In genomic region chr11:104306862-104307474, GRCh38 we compare ENCODE assay signal across 27 cellular contexts.
"Had no signal": no experiment of that assay in that cellular context is flagged by ENCODE, and none has a peak within 500 bp of the region (broad histone marks: within the 10 kb centered on the region; RNA-seq: fewer than 3 reads in every experiment).

No MANE protein-coding gene starts in this region.

- H3K4me3 ChIP-seq: neural progenitor cell, ovary, psoas muscle, right lobe of liver, sigmoid colon, stomach, thoracic aorta, thyroid gland, tibial nerve, upper lobe of left lung, vagina had no signal

- DNase-seq: occipital lobe; ovary; posterior cingulate gyrus; psoas muscle; right cardiac atrium; right lobe of liver; sigmoid colon; small intestine; stimulated activated CD4-positive, alpha-beta T cell treated with anti-CD3 and anti-CD28 coated beads, Interleukin-15, amount 100 ng/mL, for 24 hours; stimulated activated CD4-positive, alpha-beta T cell treated with anti-CD3 and anti-CD28 coated beads, Interleukin-2, amount 100 ng/mL, for 24 hours; stimulated activated CD4-positive, alpha-beta T cell treated with anti-CD3 and anti-CD28 coated beads, Interleukin-2, amount 100 ng/mL, for 48 hours; stimulated activated CD4-positive, alpha-beta T cell treated with anti-CD3 and anti-CD28 coated beads, Interleukin-4, amount 100 ng/mL, for 24 hours; stimulated activated naive B cell treated with anti-CD40 and anti-IgM and Interleukin-4, amounts not matched to agents 10 μg/mL and 1 μg/mL and 100 μg/mL, for 72 hours; stimulated activated naive CD4-positive, alpha-beta T cell treated with Interleukin-2 at 50 U/mL for 16 hours; stomach; thyroid gland; trophoblast cell; upper lobe of left lung had no signal

- H3K9ac ChIP-seq: neural progenitor cell, parathyroid adenoma had no signal

- H3K9me3 ChIP-seq: ovary, psoas muscle, right lobe of liver, sigmoid colon, stomach, thoracic aorta, thyroid gland, tibial nerve, upper lobe of left lung, vagina had no signal

- H3K36me3 Mint-ChIP-seq: neural progenitor cell; stimulated activated effector memory CD8-positive, alpha-beta T cell treated with anti-CD3 and anti-CD28 coated beads, Interleukin-12 subunit alpha, Interleukin-12 subunit beta, amount 100 ng/mL, for 72 hours; stimulated activated naive B cell treated with anti-CD40 and anti-IgM and Interleukin-4, amounts not matched to agents 10 μg/mL and 1 μg/mL and 100 μg/mL, for 72 hours had no signal

- ATAC-seq: psoas muscle; right cardiac atrium; right lobe of liver; stimulated activated effector memory CD8-positive, alpha-beta T cell treated with anti-CD3 and anti-CD28 coated beads, Interleukin-12 subunit alpha, Interleukin-12 subunit beta, amount 100 ng/mL, for 72 hours; stimulated activated naive B cell treated with anti-CD40 and anti-IgM and Interleukin-4, amounts not matched to agents 10 μg/mL and 1 μg/mL and 100 μg/mL, for 72 hours had no signal

- H3K9me3 Mint-ChIP-seq: nephron; neural progenitor cell; stimulated activated effector memory CD8-positive, alpha-beta T cell treated with anti-CD3 and anti-CD28 coated beads, Interleukin-12 subunit alpha, Interleukin-12 subunit beta, amount 100 ng/mL, for 72 hours; stimulated activated naive B cell treated with anti-CD40 and anti-IgM and Interleukin-4, amounts not matched to agents 10 μg/mL and 1 μg/mL and 100 μg/mL, for 72 hours; stimulated activated naive CD8-positive, alpha-beta T cell treated with anti-CD3 and anti-CD28 coated beads, Interleukin-15, Interleukin-2, amounts not matched to agents 100 ng/mL and 50 ng/mL, for 24 hours had no signal

- H3K27me3 ChIP-seq: neural progenitor cell, ovary, right lobe of liver, sigmoid colon, stomach, thyroid gland, tibial nerve, upper lobe of left lung, vagina had no signal

- H3K27ac ChIP-seq: neural progenitor cell, ovary, parathyroid adenoma, psoas muscle, right lobe of liver, sigmoid colon, stomach, thoracic aorta, thyroid gland, tibial nerve, upper lobe of left lung, vagina had no signal

- H3K4me2 ChIP-seq: neural progenitor cell had no signal

- H3K36me3 ChIP-seq: neural progenitor cell, ovary, right lobe of liver, sigmoid colon, stomach, thoracic aorta, thyroid gland, tibial nerve, upper lobe of left lung, vagina had no signal

- H3K4me1 ChIP-seq: neural progenitor cell, parathyroid adenoma, psoas muscle, right lobe of liver, sigmoid colon, stomach, thyroid gland, tibial nerve, upper lobe of left lung, vagina had no signal

- H3K27me3 Mint-ChIP-seq: progenitor cell of endocrine pancreas; stimulated activated naive CD8-positive, alpha-beta T cell treated with anti-CD3 and anti-CD28 coated beads, Interleukin-15, Interleukin-2, amounts not matched to agents 100 ng/mL and 50 ng/mL, for 24 hours had no signal

- H3K4me1 Mint-ChIP-seq: nephron; neural progenitor cell; stimulated activated effector memory CD8-positive, alpha-beta T cell treated with anti-CD3 and anti-CD28 coated beads, Interleukin-12 subunit alpha, Interleukin-12 subunit beta, amount 100 ng/mL, for 72 hours; stimulated activated naive B cell treated with anti-CD40 and anti-IgM and Interleukin-4, amounts not matched to agents 10 μg/mL and 1 μg/mL and 100 μg/mL, for 72 hours had no signal

- H3K79me2 ChIP-seq: parathyroid adenoma had no signal

- H3K4me3 Mint-ChIP-seq: nephron; neural progenitor cell; stimulated activated effector memory CD8-positive, alpha-beta T cell treated with anti-CD3 and anti-CD28 coated beads, Interleukin-12 subunit alpha, Interleukin-12 subunit beta, amount 100 ng/mL, for 72 hours; stimulated activated naive B cell treated with anti-CD40 and anti-IgM and Interleukin-4, amounts not matched to agents 10 μg/mL and 1 μg/mL and 100 μg/mL, for 72 hours; stimulated activated naive CD8-positive, alpha-beta T cell treated with anti-CD3 and anti-CD28 coated beads, Interleukin-15, Interleukin-2, amounts not matched to agents 100 ng/mL and 50 ng/mL, for 24 hours had no signal

- H3K27ac Mint-ChIP-seq: nephron; neural progenitor cell; progenitor cell of endocrine pancreas; stimulated activated effector memory CD8-positive, alpha-beta T cell treated with anti-CD3 and anti-CD28 coated beads, Interleukin-12 subunit alpha, Interleukin-12 subunit beta, amount 100 ng/mL, for 72 hours; stimulated activated naive B cell treated with anti-CD40 and anti-IgM and Interleukin-4, amounts not matched to agents 10 μg/mL and 1 μg/mL and 100 μg/mL, for 72 hours; stimulated activated naive CD8-positive, alpha-beta T cell treated with anti-CD3 and anti-CD28 coated beads, Interleukin-15, Interleukin-2, amounts not matched to agents 100 ng/mL and 50 ng/mL, for 24 hours had no signal

- H2AFZ ChIP-seq: neural progenitor cell, parathyroid adenoma had no signal
